8 cellular contexts compared by ENCODE assay signal in the genomic region with DNA sequence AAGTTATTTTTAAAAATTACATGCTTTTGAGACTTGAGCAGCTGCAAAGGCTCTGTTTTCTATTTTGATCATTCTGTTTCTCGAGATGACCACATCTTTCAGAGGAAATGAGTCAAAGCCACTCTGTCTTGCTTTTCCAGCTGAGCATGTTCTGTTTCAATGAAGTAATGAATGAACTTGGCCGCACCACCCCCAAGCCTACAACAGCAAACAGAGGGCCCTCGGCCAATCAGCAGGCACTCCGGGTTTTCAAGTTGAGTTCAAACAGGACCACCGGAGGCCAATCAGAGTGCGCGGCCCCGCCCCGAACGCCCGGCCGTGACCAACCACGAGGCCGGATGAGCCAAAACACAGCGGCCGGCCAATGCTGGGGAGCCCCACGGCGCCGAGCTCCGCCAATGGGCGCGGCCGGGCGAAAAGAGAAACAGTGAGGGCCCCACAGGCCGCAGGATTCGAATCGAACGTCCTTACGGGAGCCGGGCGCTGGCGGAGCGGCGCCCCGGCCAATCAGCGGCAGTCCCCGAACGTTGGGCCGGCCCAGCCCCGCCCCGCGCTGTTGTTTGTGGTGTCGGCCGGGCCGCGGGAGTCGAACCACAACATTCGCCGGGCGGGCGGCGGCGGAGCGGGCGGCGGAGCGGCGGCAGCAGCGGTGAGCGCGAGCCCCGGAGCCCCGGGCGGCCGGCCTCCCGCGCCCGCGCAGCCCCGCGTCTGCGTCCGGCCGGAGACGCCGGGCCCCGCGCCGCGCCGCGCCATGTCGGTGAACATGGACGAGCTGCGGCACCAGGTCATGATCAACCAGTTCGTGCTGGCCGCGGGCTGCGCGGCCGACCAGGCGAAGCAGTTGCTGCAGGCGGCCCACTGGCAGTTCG. TPM values are rescaled to one million over a fixed set of nuclear protein-coding genes. Genes with fewer than 3 reads are reported as not detected.
DNase-seq lines count a peak whose midpoint lies in the region; ATAC-seq and TF ChIP-seq lines count a peak whose summit lies in the region.

A gene (plus strand): TSS at position 594 of the 869 bp plus-strand sequence. CDS start 158 bp downstream, at position 752.

- peaks cover 30% of the 10 kb centered on the region for H3K4me1 ChIP-seq in prostate gland (replicated peaks)
- H3K4me1 ChIP-seq in urinary bladder (ENCODE audit: insufficient read depth), result peaks cover 2% of the 10 kb centered on the region

- ATAC-seq in GM18498 (IDR thresholded peaks at IDR 0.05; ENCODE audit: unreplicated experiment) (peak; percentile 79), HG02938 (IDR thresholded peaks at IDR 0.05; ENCODE audit: unreplicated experiment) (peak; percentile 73), left ventricle myocardium superior (peak; percentile 94)

- WGBS in prostate gland, result under 1% methylated on average over 76 of the region's 94 CpGs
- WGBS in urinary bladder, result under 1% methylated on average over 94 of the region's 94 CpGs

- peak in 1 of 4 experiments; percentile 24 for TF ChIP-seq CTCF in prostate gland (IDR thresholded peaks at IDR 0.05)

- H3K27ac ChIP-seq in angular gyrus (ENCODE audit: low read depth, low read length) (peak within 1 kb of the TSS; percentile 76), prostate gland (peak within 1 kb of the TSS; percentile 93 to 95), urinary bladder (ENCODE audit: low read depth) (peak within 1 kb of the TSS; percentile 94)

- H3K36me3 ChIP-seq in prostate gland (no peaks in the 10 kb centered on the region), urinary bladder (ENCODE audit: insufficient read depth) (peaks cover 2% of the 10 kb centered on the region)

- DNase-seq in NCI-H187 (lab: John Stamatoyannopoulos, UW), result peak; percentile 96 to 98
- DNase-seq in T-helper 2 cell, result peak; percentile 92 to 100 (median 99)
- DNase-seq in left ventricle myocardium superior, result peak; percentile 100
- peak; percentile 100 for DNase-seq in prostate gland (ENCODE audit: low spot score)

- no peaks in the 10 kb centered on the region for H3K9me3 ChIP-seq in prostate gland

- intact Hi-C loops in left ventricle myocardium superior (cut with micrococcal nuclease) (no loop called here), prostate gland (cut with DNase I) (no loop called here)

- H3K27me3 ChIP-seq in prostate gland (replicated peaks; ENCODE audit: insufficient read depth), result no peaks in the 10 kb centered on the region

- peak within 1 kb of the TSS; percentile 97 to 100 for H3K4me3 ChIP-seq in prostate gland
- H3K4me3 ChIP-seq in urinary bladder (ENCODE audit: low read depth, low read length), result peak within 1 kb of the TSS; percentile 99

- peak; percentile 95 for TF ChIP-seq POLR2A in prostate gland (IDR thresholded peaks at IDR 0.05)

RNA-seq across cellular contexts. Expression of the gene that starts here (rescaled TPM):
- total RNA-seq in left ventricle myocardium superior, result 35.4 TPM
- total RNA-seq in prostate gland, result 10 to 100 TPM; 19.4 to 19.7 TPM
- total RNA-seq in urinary bladder, result 5.4 TPM
- 22.4 TPM for polyA plus RNA-seq in urinary bladder

Comparison
In these comparisons a context has a peak if more than half of its experiments do, and no peak if none do; other contexts are left out.
1. Peak in every context shown above with its lines: DNase-seq, ATAC-seq, H3K4me3 ChIP-seq and H3K27ac ChIP-seq.